7 cellular contexts compared by ENCODE assay signal in genomic region chr20:5855939-5856338, GRCh38. TPM values are rescaled to one million over a fixed set of nuclear protein-coding genes. Genes with fewer than 3 reads are reported as not detected.
"Had no signal": no experiment of that assay in that cellular context is flagged by ENCODE, and none has a peak within 500 bp of the region (broad histone marks: within the 10 kb centered on the region; RNA-seq: fewer than 3 reads in every experiment).

No MANE protein-coding gene starts in this region.

- H3K27ac ChIP-seq: HL-60, KMS-11 had no signal

- H3K4me2 ChIP-seq: KMS-11 had no signal

- DNase-seq: IMR-90, KBM-7, KG1 had no signal

- H3K9ac ChIP-seq: KMS-11 had no signal

RNA-seq across cellular contexts. Expression of gene CHGB, which starts 55.4 kb away (rescaled TPM):
- total RNA-seq: HT-29 had no signal
- polyA plus RNA-seq: IgD-negative memory B cell had no signal
